In the genomic region with DNA sequence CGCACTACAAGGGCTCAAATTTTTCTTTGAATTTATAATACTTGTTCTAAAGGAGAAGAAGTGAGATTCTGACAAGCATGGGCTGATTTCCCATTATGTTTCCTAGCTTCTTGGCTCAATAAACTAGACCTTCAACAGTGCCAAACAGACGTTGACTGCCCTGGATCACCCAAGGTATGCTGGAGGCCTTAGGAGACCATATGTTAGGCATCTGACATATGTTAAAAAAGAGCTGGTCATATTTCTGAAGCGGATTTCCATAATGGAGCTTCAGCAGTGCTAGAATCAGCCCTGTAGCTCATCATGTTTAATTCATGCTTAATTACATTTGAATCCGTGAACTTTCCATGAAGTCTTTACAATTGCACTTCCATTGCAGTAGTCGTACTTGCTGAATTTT, we compare ENCODE assay signal across 1 cellular context.
TF ChIP-seq lines count a peak whose summit lies in the region.

No MANE protein-coding gene starts in this region.

TF ChIP-seq in GM23338, 12 proteins besides CTCF, POLR2A, EP300 and RAD21:
- TF ChIP-seq, protein P1, sequence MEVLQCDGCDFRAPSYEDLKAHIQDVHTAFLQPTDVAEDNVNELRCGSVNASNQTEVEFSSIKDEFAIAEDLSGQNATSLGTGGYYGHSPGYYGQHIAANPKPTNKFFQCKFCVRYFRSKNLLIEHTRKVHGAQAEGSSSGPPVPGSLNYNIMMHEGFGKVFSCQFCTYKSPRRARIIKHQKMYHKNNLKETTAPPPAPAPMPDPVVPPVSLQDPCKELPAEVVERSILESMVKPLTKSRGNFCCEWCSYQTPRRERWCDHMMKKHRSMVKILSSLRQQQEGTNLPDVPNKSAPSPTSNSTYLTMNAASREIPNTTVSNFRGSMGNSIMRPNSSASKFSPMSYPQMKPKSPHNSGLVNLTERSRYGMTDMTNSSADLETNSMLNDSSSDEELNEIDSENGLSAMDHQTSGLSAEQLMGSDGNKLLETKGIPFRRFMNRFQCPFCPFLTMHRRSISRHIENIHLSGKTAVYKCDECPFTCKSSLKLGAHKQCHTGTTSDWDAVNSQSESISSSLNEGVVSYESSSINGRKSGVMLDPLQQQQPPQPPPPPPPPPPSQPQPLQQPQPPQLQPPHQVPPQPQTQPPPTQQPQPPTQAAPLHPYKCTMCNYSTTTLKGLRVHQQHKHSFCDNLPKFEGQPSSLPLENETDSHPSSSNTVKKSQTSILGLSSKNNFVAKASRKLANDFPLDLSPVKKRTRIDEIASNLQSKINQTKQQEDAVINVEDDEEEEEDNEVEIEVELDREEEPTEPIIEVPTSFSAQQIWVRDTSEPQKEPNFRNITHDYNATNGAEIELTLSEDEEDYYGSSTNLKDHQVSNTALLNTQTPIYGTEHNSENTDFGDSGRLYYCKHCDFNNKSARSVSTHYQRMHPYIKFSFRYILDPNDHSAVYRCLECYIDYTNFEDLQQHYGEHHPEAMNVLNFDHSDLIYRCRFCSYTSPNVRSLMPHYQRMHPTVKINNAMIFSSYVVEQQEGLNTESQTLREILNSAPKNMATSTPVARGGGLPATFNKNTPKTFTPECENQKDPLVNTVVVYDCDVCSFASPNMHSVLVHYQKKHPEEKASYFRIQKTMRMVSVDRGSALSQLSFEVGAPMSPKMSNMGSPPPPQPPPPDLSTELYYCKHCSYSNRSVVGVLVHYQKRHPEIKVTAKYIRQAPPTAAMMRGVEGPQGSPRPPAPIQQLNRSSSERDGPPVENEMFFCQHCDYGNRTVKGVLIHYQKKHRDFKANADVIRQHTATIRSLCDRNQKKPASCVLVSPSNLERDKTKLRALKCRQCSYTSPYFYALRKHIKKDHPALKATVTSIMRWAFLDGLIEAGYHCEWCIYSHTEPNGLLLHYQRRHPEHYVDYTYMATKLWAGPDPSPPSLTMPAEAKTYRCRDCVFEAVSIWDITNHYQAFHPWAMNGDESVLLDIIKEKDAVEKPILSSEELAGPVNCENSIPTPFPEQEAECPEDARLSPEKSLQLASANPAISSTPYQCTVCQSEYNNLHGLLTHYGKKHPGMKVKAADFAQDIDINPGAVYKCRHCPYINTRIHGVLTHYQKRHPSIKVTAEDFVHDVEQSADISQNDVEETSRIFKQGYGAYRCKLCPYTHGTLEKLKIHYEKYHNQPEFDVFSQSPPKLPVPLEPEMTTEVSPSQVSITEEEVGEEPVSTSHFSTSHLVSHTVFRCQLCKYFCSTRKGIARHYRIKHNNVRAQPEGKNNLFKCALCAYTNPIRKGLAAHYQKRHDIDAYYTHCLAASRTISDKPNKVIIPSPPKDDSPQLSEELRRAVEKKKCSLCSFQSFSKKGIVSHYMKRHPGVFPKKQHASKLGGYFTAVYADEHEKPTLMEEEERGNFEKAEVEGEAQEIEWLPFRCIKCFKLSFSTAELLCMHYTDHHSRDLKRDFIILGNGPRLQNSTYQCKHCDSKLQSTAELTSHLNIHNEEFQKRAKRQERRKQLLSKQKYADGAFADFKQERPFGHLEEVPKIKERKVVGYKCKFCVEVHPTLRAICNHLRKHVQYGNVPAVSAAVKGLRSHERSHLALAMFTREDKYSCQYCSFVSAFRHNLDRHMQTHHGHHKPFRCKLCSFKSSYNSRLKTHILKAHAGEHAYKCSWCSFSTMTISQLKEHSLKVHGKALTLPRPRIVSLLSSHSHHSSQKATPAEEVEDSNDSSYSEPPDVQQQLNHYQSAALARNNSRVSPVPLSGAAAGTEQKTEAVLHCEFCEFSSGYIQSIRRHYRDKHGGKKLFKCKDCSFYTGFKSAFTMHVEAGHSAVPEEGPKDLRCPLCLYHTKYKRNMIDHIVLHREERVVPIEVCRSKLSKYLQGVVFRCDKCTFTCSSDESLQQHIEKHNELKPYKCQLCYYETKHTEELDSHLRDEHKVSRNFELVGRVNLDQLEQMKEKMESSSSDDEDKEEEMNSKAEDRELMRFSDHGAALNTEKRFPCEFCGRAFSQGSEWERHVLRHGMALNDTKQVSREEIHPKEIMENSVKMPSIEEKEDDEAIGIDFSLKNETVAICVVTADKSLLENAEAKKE (CRISPR knock-in tag; IDR thresholded peaks at IDR 0.05): no peak
- TF ChIP-seq EZH2phosphoT487 (IDR thresholded peaks at IDR 0.05; ENCODE audit: unreplicated experiment) (no peak), ZNF114 (CRISPR knock-in tag; IDR thresholded peaks at IDR 0.05) (no peak), ZNF331 (CRISPR knock-in tag; IDR thresholded peaks at IDR 0.05; ENCODE audit: low read depth) (no peak), NANOG (IDR thresholded peaks at IDR 0.05; ENCODE audit: borderline replicate concordance) (no peak), STAT1 (IDR thresholded peaks at IDR 0.05; ENCODE audit: unreplicated experiment) (no peak), CREB1 (CRISPR knock-in tag; IDR thresholded peaks at IDR 0.05; ENCODE audit: low read depth) (no peak)
